Comparison of ENCODE assay signal across 8 cellular contexts in genomic region chr12:29782285-29782820, GRCh38. TPM values are rescaled to one million over a fixed set of nuclear protein-coding genes. Genes with fewer than 3 reads are reported as not detected.
DNase-seq lines count a peak whose midpoint lies in the region; ATAC-seq and TF ChIP-seq lines count a peak whose summit lies in the region.

No MANE protein-coding gene starts in this region.

- no peaks in the 10 kb centered on the region for H3K9me3 ChIP-seq in adipocyte (ENCODE audit: control insufficient read depth, low read length)
- peaks cover 6% of the 10 kb centered on the region for H3K9me3 ChIP-seq in iPS-18a (ENCODE audit: control insufficient read depth, low read depth, low read length)
- no peaks in the 10 kb centered on the region for H3K9me3 ChIP-seq in smooth muscle cell (replicated peaks; ENCODE audit: low read depth)

- ATAC-seq in GM18498 (IDR thresholded peaks at IDR 0.05; ENCODE audit: unreplicated experiment) (peak; percentile 74), GM21737 (IDR thresholded peaks at IDR 0.05; ENCODE audit: unreplicated experiment) (peak; percentile 72)

- H3K4me3 ChIP-seq in KMS-11 (IDR thresholded peaks at IDR 0.05; ENCODE audit: insufficient read depth, low read depth, low read length) (peak overlapping the region; percentile 36), adipocyte (ENCODE audit: low read length) (peak overlapping the region; percentile 95), iPS-18a (ENCODE audit: low read length) (peak overlapping the region; percentile 75), smooth muscle cell (peak overlapping the region; percentile 63)

- H3F3A ChIP-seq in smooth muscle cell (ENCODE audit: low read depth) = no peaks in the 10 kb centered on the region

- H3K4me1 ChIP-seq in KMS-11 (ENCODE audit: low read depth, poor library complexity, severe bottlenecking) (peaks cover 45% of the 10 kb centered on the region), adipocyte (ENCODE audit: control insufficient read depth, insufficient read depth, low read length) (peaks cover 8% of the 10 kb centered on the region), iPS-18a (ENCODE audit: control insufficient read depth, low read depth, low read length) (peaks cover 18% of the 10 kb centered on the region), smooth muscle cell (ENCODE audit: low read depth) (peaks cover 15% of the 10 kb centered on the region)

- H3K36me3 ChIP-seq in KMS-11 (ENCODE audit: insufficient read depth) (no peaks in the 10 kb centered on the region), adipocyte (ENCODE audit: control insufficient read depth, insufficient read depth, low read length, severe bottlenecking) (no peaks in the 10 kb centered on the region), iPS-18a (ENCODE audit: control insufficient read depth, low read depth, low read length) (no peaks in the 10 kb centered on the region), smooth muscle cell (ENCODE audit: low read depth) (peaks cover 5% of the 10 kb centered on the region)

- H3K79me2 ChIP-seq in KMS-11 (ENCODE audit: insufficient read depth, low read depth) (peaks cover 41% of the 10 kb centered on the region), smooth muscle cell (ENCODE audit: low read depth) (peaks cover 11% of the 10 kb centered on the region)

- 3% methylated on average over 16 of the region's 16 CpGs for WGBS in smooth muscle cell (ENCODE audit: low lambda C conversion rate)

- DNase-seq in adipocyte (ENCODE audit: low read depth) = peak; percentile 84
- DNase-seq in smooth muscle cell (lab: John Stamatoyannopoulos, UW; ENCODE audit: unreplicated experiment) = no peak
- DNase-seq in effector CD8-positive, alpha-beta T cell (lab: John Stamatoyannopoulos, UW) = no peak
- no peak for DNase-seq in NK-92 (lab: John Stamatoyannopoulos, UW; ENCODE audit: unreplicated experiment)

- H4K20me1 ChIP-seq in KMS-11 (ENCODE audit: insufficient read depth) (no peaks in the 10 kb centered on the region), smooth muscle cell (ENCODE audit: low read depth) (no peaks in the 10 kb centered on the region)

- H3K4me2 ChIP-seq in KMS-11 = peak overlapping the region; percentile 89
- peak overlapping the region; percentile 87 for H3K4me2 ChIP-seq in smooth muscle cell

- H3K27me3 ChIP-seq in KMS-11 (ENCODE audit: insufficient read depth, low read depth) (no peaks in the 10 kb centered on the region), adipocyte (replicated peaks; ENCODE audit: control insufficient read depth, insufficient read depth, low read length) (no peaks in the 10 kb centered on the region), iPS-18a (ENCODE audit: control insufficient read depth, insufficient read depth, low read length) (peaks cover 27% of the 10 kb centered on the region), smooth muscle cell (ENCODE audit: low read depth) (peaks cover 13% of the 10 kb centered on the region)

- peak overlapping the region; percentile 82 for H2AFZ ChIP-seq in KMS-11 (ENCODE audit: low read depth)
- H2AFZ ChIP-seq in smooth muscle cell (ENCODE audit: low read depth) = peak overlapping the region; percentile 50

- H3K9ac ChIP-seq in KMS-11 (peak overlapping the region; percentile 87), adipocyte (ENCODE audit: low read length) (peak overlapping the region; percentile 98), iPS-18a (ENCODE audit: low read length) (peak overlapping the region; percentile 71), smooth muscle cell (ENCODE audit: low read depth) (peak overlapping the region; percentile 7)

- peak overlapping the region; percentile 81 for H3K27ac ChIP-seq in KMS-11
- no peak overlapping the region for H3K27ac ChIP-seq in iPS-18a (ENCODE audit: low read length)
- peak overlapping the region; percentile 31 for H3K27ac ChIP-seq in smooth muscle cell (ENCODE audit: low read depth)

- TF ChIP-seq CTCF in KMS-11 (conservative IDR thresholded peaks at IDR 0.05; ENCODE audit: low read depth, low read length) (no peak), smooth muscle cell (IDR thresholded peaks at IDR 0.05; ENCODE audit: borderline replicate concordance, insufficient read depth, poor library complexity, severe bottlenecking) (no peak)

RNA-seq across cellular contexts. Expression of gene TMTC1, which starts 1.4 kb away (rescaled TPM):
- 8.7 and 10.0 TPM in 2 replicates for total RNA-seq in smooth muscle cell
- 3.4 and 3.5 TPM in 2 replicates for polyA plus RNA-seq in smooth muscle cell

Comparison
In these comparisons a context has a peak if more than half of its experiments do, and no peak if none do; other contexts are left out.
1. H3K4me3 ChIP-seq: peak in every context shown above with its lines; median percentile 95 in adipocyte; 75 in iPS-18a; 63 in smooth muscle cell; 36 in KMS-11.
2. H3K9ac ChIP-seq: peak in every context shown above with its lines; median percentile 98 in adipocyte; 87 in KMS-11; 71 in iPS-18a; 7 in smooth muscle cell.